ENCODE assay signal across 9 cellular contexts in genomic region chr11:126307706-126308105, GRCh38. TPM values are rescaled to one million over a fixed set of nuclear protein-coding genes. Genes with fewer than 3 reads are reported as not detected.
DNase-seq lines count a peak whose midpoint lies in the region; ATAC-seq and TF ChIP-seq lines count a peak whose summit lies in the region.
"Had no signal": no experiment of that assay in that cellular context is flagged by ENCODE, and none has a peak within 500 bp of the region (broad histone marks: within the 10 kb centered on the region; RNA-seq: fewer than 3 reads in every experiment).

No MANE protein-coding gene starts in this region.

- H3K9me3 Mint-ChIP-seq in HFFc6: no peaks in the 10 kb centered on the region

- H3K36me3 Mint-ChIP-seq in HFFc6 (ENCODE audit: low read depth): peaks cover 18% of the 10 kb centered on the region

- peak overlapping the region; percentile 2; the same call in 1 of the 2 replicates for H3K4me3 Mint-ChIP-seq in HFFc6

- H3K27me3 Mint-ChIP-seq in HFFc6 (ENCODE audit: insufficient read depth): peaks cover 2% of the 10 kb centered on the region; the same call in 1 of the 2 replicates

- TF ChIP-seq CTCF in HFFc6 (IDR thresholded peaks at IDR 0.05): peak; percentile 81
- peak; percentile 63 for TF ChIP-seq CTCF in VCaP (conservative IDR thresholded peaks at IDR 0.05)

- no peak overlapping the region for H3K27ac ChIP-seq in VCaP
- H3K27ac ChIP-seq: neutrophil had no signal

- DNase-seq in D341Med (ENCODE audit: low spot score) (peak; percentile 53), HFFc6 (peak; percentile 46), islet precursor cell (peak; percentile 87)
- no peak for DNase-seq in central memory CD4-positive, alpha-beta T cell

- H3K27ac Mint-ChIP-seq in HFFc6: peak overlapping the region; percentile 17

- ATAC-seq in HG02610 (IDR thresholded peaks at IDR 0.05; ENCODE audit: unreplicated experiment) (no peak), GM21515 (IDR thresholded peaks at IDR 0.05; ENCODE audit: unreplicated experiment) (no peak), GM18907 (IDR thresholded peaks at IDR 0.05; ENCODE audit: unreplicated experiment) (no peak)

- H3K4me1 Mint-ChIP-seq in HFFc6 (ENCODE audit: low read depth): peaks cover 50% of the 10 kb centered on the region

RNA-seq across cellular contexts. Expression of gene DCPS, which starts 3.8 kb away (rescaled TPM):
- 10 to 100 TPM; 19.0 to 26.6 (median 24.3) TPM for total RNA-seq in HFFc6 (2021; fragmentation: NEBNext Ultra II Directional; extraction: Animal tissue kit (Norgen Biotek cat#: 25700))

RNA-seq across cellular contexts. Expression of gene TIRAP, which starts 24.8 kb away (rescaled TPM):
- total RNA-seq in HFFc6 (2021; fragmentation: NEBNext Ultra II Directional; extraction: Animal tissue kit (Norgen Biotek cat#: 25700)): 1 to 10 TPM; 7.6 to 9.7 (median 8.2) TPM

RNA-seq across cellular contexts. Expression of gene FOXRED1, which starts 38.8 kb away (rescaled TPM):
- total RNA-seq in HFFc6 (2021; fragmentation: NEBNext Ultra II Directional; extraction: Animal tissue kit (Norgen Biotek cat#: 25700)): 10 to 100 TPM; 10.4 to 15.9 (median 14.9) TPM

RNA-seq across cellular contexts. Expression of gene SRPRA, which starts 39.0 kb away (rescaled TPM):
- total RNA-seq in HFFc6 (2021; fragmentation: NEBNext Ultra II Directional; extraction: Animal tissue kit (Norgen Biotek cat#: 25700)): 100 to 1,000 TPM; 153 to 177 (median 162) TPM

RNA-seq across cellular contexts. Expression of gene ST3GAL4, which starts 47.8 kb away (rescaled TPM):
- 10 to 100 TPM; 25.9 to 34.6 (median 30.0) TPM for total RNA-seq in HFFc6 (2021; fragmentation: NEBNext Ultra II Directional; extraction: Animal tissue kit (Norgen Biotek cat#: 25700))
